Comparison of ENCODE assay signal across 1 cellular context in the genomic region with DNA sequence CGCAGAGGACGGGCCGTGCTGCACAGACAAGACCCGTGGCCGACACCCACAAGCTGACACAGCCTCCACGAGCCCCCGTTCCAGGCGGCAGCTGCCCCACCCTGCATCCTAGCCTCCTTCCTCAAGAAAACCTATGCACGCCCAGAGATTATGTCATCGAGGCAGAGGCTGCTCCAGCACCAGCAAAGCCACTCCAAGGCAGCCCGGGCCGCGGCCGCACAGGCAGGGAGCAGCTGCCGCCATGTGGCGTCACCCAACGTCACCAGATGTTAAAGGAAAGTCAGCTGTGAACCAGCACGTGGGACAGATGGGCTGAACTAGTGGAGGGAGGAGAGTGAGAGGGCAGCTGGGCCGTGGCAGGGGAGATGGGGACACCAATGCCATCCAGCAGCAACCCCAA.
TF ChIP-seq lines count a peak whose summit lies in the region.

No MANE protein-coding gene starts in this region.

TF ChIP-seq in K562, 482 proteins besides CTCF, POLR2A, EP300 and RAD21 (continued from another document):
- TF ChIP-seq MGA (IDR thresholded peaks at IDR 0.05) (peak; percentile 18; the same call in 1 of the 2 replicates), MIER1 (IDR thresholded peaks at IDR 0.05; ENCODE audit: low read depth) (no peak), FOXJ2 (tag; IDR thresholded peaks at IDR 0.05) (no peak), STAG1 (CRISPR knock-in tag; IDR thresholded peaks at IDR 0.05; ENCODE audit: borderline replicate concordance) (no peak), DACH1 (IDR thresholded peaks at IDR 0.05; ENCODE audit: partially characterized antibody) (peak; percentile 43), BHLHE40 (IDR thresholded peaks at IDR 0.05; ENCODE audit: low read length) (0 out of 2 replicates have a peak, but pooled peaks have one; percentile 33), MEIS2 (IDR thresholded peaks at IDR 0.05; ENCODE audit: partially characterized antibody) (no peak), IRF1 (CRISPR knock-in tag; IDR thresholded peaks at IDR 0.05; ENCODE audit: borderline replicate concordance) (no peak), ZNF324 (CRISPR knock-in tag; IDR thresholded peaks at IDR 0.05) (no peak), NCOA2 (IDR thresholded peaks at IDR 0.05; ENCODE audit: partially characterized antibody in 2 of 2) (no peak), ATF1 (CRISPR knock-in tag; IDR thresholded peaks at IDR 0.05) (no peak), ATF1 (tag; IDR thresholded peaks at IDR 0.05) (peak; percentile 66), U2AF2 (optimal IDR thresholded peaks at IDR 0.05; ENCODE audit: low read depth, low read length) (no peak), GATAD2A (IDR thresholded peaks at IDR 0.05) (no peak), MTA2 (IDR thresholded peaks at IDR 0.05; ENCODE audit: low read depth) (no peak), USF1 (CRISPR knock-in tag; IDR thresholded peaks at IDR 0.05) (peak; percentile 65), ZNF263 (CRISPR knock-in tag; IDR thresholded peaks at IDR 0.05; ENCODE audit: borderline replicate concordance) (no peak), CREB1 (IDR thresholded peaks at IDR 0.05) (peak; percentile 47), CREB1 (CRISPR knock-in tag; IDR thresholded peaks at IDR 0.05) (peak; percentile 42; the same call in 1 of the 2 replicates), FIP1L1 (IDR thresholded peaks at IDR 0.05; ENCODE audit: low read depth, low read length, poor library complexity, severe bottlenecking) (no peak)
- TF ChIP-seq, protein P1, sequence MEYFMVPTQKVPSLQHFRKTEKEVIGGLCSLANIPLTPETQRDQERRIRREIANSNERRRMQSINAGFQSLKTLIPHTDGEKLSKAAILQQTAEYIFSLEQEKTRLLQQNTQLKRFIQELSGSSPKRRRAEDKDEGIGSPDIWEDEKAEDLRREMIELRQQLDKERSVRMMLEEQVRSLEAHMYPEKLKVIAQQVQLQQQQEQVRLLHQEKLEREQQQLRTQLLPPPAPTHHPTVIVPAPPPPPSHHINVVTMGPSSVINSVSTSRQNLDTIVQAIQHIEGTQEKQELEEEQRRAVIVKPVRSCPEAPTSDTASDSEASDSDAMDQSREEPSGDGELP (CRISPR knock-in tag; IDR thresholded peaks at IDR 0.05; ENCODE audit: borderline replicate concordance) = peak; percentile 85
